Comparison of ENCODE assay signal across 8 cellular contexts in the genomic region with DNA sequence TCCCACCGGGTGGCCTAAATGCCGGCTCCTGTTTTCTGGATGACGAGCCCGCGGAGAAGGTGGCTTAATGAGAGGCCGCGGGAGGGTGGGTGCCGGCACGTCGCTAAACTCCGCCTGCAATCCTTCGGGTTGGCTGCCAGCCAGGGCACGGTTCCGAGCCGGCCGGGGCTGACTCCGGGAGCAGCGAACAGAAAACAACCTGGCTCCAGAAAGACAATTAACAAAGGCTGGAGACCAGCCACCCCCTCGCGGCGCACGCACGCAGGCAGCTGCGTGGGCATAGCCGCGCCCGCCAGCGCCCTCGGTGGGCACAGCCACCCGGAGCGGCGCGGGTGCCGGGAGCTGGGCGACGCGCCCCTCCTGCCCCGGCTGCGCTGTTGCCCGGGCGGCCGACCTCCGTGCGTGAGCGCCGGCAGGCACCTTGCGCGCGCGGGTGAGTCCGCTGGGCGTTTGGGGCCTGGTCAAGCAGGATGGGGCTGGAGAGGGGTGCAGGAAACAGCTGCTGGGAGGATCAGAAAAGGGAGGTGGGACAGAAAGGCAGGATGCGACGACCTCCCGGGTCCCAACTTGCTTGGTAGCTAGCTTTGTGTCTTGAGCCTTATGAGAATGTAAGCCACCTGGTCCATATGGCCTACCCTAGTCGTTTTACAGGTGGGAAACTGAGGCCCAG. TPM values are rescaled to one million over a fixed set of nuclear protein-coding genes. Genes with fewer than 3 reads are reported as not detected.
DNase-seq lines count a peak whose midpoint lies in the region; ATAC-seq and TF ChIP-seq lines count a peak whose summit lies in the region.

TSS of gene ARHGEF37 (plus strand) at position 307 of the 670 bp plus-strand sequence. CDS start 16,272 bp downstream, outside the sequence.

- DNase-seq in NCI-H2081 (lab: John Stamatoyannopoulos, UW), result peak; percentile 54
- DNase-seq in NCI-H2081 treated with DMSO at 0.1 percent for 48 hours (lab: John Stamatoyannopoulos, UW), result no peak
- DNase-seq in PC-9, result peak in 1 of 2 experiments; percentile 79
- peak in 1 of 2 donors; percentile 63 for DNase-seq in activated naive CD4-positive, alpha-beta T cell treated with anti-CD3 and anti-CD28 coated beads, Interleukin-2, amount 50 U/mL, for 72 hours (ENCODE audit: low spot score in 2 of 2)
- DNase-seq in Right ventricle myocardium inferior (ENCODE audit: missing footprints), result peak; percentile 93
- DNase-seq in occipital lobe (lab: John Stamatoyannopoulos, UW), result peak; percentile 75
- peak; percentile 91 for DNase-seq in testis

- peak; percentile 70 to 81 for ATAC-seq in activated naive CD4-positive, alpha-beta T cell treated with anti-CD3 and anti-CD28 coated beads, Interleukin-2, amount 50 U/mL, for 72 hours
- ATAC-seq in Right ventricle myocardium inferior, result peak; percentile 86
- ATAC-seq in GM19023 (IDR thresholded peaks at IDR 0.05; ENCODE audit: unreplicated experiment), result no peak

- peaks cover 6% of the 10 kb centered on the region; the same call in 1 of the 2 replicates for H3K9me3 ChIP-seq in PC-9 (ENCODE audit: insufficient read depth, low read depth)
- H3K9me3 ChIP-seq in testis, result no peaks in the 10 kb centered on the region

- 0 to 1% methylated on average over 10 to 56 of the region's 56 CpGs for WGBS in testis, 2 donors

- CTCF ChIA-PET in PC-9 (lab: Charles Lee), result interaction anchor here (0.6 kb wide), 1 partner anchor 36 kb away, joined by 4 read pairs; no protein-coding TSS in a partner anchor

- TF ChIP-seq POLR2A in testis (IDR thresholded peaks at IDR 0.05), result no peak

- no peaks in the 10 kb centered on the region for H4K20me1 ChIP-seq in PC-9 (ENCODE audit: insufficient read depth)

- H3K4me3 ChIP-seq in PC-9, result peak within 1 kb of the TSS; percentile 60
- H3K4me3 ChIP-seq in testis, result peak within 1 kb of the TSS; percentile 62 to 63

- no peaks in the 10 kb centered on the region for H3K79me2 ChIP-seq in PC-9 (ENCODE audit: low read depth)

- H3K27me3 ChIP-seq in PC-9 (ENCODE audit: insufficient read depth, low read depth) (no peaks in the 10 kb centered on the region), testis (no peaks in the 10 kb centered on the region)

- no peaks in the 10 kb centered on the region for H3K9me2 ChIP-seq in PC-9 (ENCODE audit: insufficient read depth)

- H3K9me3 Mint-ChIP-seq in activated naive CD4-positive, alpha-beta T cell treated with anti-CD3 and anti-CD28 coated beads, Interleukin-2, amount 50 U/mL, for 72 hours, result peaks cover 0 to 4% of the 10 kb centered on the region in 2 donors

- H3K4me1 ChIP-seq in PC-9 (replicated peaks; ENCODE audit: insufficient read depth), result peaks cover 19% of the 10 kb centered on the region
- H3K4me1 ChIP-seq in testis, result peaks cover 19% of the 10 kb centered on the region

- peaks cover 0 to 7% of the 10 kb centered on the region in 2 donors for H3K36me3 Mint-ChIP-seq in activated naive CD4-positive, alpha-beta T cell treated with anti-CD3 and anti-CD28 coated beads, Interleukin-2, amount 50 U/mL, for 72 hours

- H2AFZ ChIP-seq in PC-9, result peak within 1 kb of the TSS; percentile 81

- no peaks in the 10 kb centered on the region for H3K36me3 ChIP-seq in PC-9 (ENCODE audit: low read depth)
- no peaks in the 10 kb centered on the region for H3K36me3 ChIP-seq in testis (ENCODE audit: low read depth, missing control alignments)

- BruUV-seq in PC-9 (replicated peaks; lab: Mats Ljungman, UMichigan), result no TSS peak

- H3K27ac Mint-ChIP-seq in activated naive CD4-positive, alpha-beta T cell treated with anti-CD3 and anti-CD28 coated beads, Interleukin-2, amount 50 U/mL, for 72 hours, result peak within 1 kb of the TSS in 1 of 2 donors; percentile 68

- H3K27ac ChIP-seq in PC-9, result 0 out of 2 replicates have a peak within 1 kb of the TSS, but pooled peaks have one; percentile 26
- peak within 1 kb of the TSS; percentile 74 to 83 for H3K27ac ChIP-seq in testis

- peak within 1 kb of the TSS; percentile 92 for H3K4me2 ChIP-seq in PC-9

- H3F3A ChIP-seq in PC-9 (ENCODE audit: insufficient read depth, low read depth), result peaks cover 14% of the 10 kb centered on the region; the same call in 1 of the 2 replicates

- POLR2A ChIA-PET in PC-9 (lab: Charles Lee; ENCODE audit: unreplicated experiment), result interaction anchor here (0.7 kb wide), 1 partner anchor 302 kb away, joined by 5 read pairs; no protein-coding TSS in a partner anchor

- intact Hi-C loops in PC-9 (cut with micrococcal nuclease; ENCODE audit: unreplicated experiment), result loop anchor here (1.0 kb wide), 1 partner anchor 37 kb away; no protein-coding TSS in a partner anchor
- intact Hi-C loops in Right ventricle myocardium inferior (cut with DNase I), result no loop called here
- intact Hi-C loops in testis (cut with DNase I; ENCODE audit: low total_unique reads), result no loop called here

- TF ChIP-seq CTCF in PC-9 (conservative IDR thresholded peaks at IDR 0.05), result no peak
- no peak for TF ChIP-seq CTCF in testis (IDR thresholded peaks at IDR 0.05)

RNA-seq across cellular contexts. Expression of gene ARHGEF37, which starts in this region (rescaled TPM):
- total RNA-seq in PC-9 (2021) (5.5 and 8.6 TPM in 2 replicates), Right ventricle myocardium inferior (32.2 TPM), occipital lobe (1.4 TPM), testis (10 to 100 TPM; 13.4 to 17.8 TPM)
- total RNA-seq in activated naive CD4-positive, alpha-beta T cell treated with anti-CD3 and anti-CD28 coated beads, Interleukin-2, amount 50 U/mL, for 72 hours, result 1 to 10 TPM in 1 of 2 donors, under 1 TPM in 1; 0.41 to 1.8 TPM
- polyA plus RNA-seq in testis (ENCODE audit: insufficient read depth, low read depth, low replicate concordance), result 12.9 TPM
